Comparison of ENCODE assay signal across 1 cellular context in the genomic region with DNA sequence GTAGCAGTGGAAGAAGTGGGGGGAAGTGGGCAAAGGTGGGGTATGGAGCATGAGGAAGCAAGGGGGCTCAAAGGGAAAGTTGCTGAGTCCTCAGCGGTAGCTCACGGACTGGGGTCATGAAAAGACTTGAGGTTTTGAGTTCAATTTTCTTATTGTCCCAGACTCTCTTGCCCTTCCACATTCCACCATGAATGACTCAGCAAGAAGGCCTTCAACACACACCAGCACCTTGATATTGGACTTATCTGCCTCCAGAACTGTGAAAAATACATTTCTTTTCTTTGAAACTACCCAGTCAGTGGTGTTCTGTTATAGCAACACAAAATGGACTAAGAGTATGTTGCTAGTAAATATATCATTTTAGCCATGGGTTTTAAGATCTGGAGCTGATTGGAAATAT.
TF ChIP-seq lines count a peak whose summit lies in the region.

No MANE protein-coding gene starts in this region.

TF ChIP-seq in GM23338, 12 proteins besides CTCF, POLR2A, EP300 and RAD21 (continued from another document):
- TF ChIP-seq, protein P1, sequence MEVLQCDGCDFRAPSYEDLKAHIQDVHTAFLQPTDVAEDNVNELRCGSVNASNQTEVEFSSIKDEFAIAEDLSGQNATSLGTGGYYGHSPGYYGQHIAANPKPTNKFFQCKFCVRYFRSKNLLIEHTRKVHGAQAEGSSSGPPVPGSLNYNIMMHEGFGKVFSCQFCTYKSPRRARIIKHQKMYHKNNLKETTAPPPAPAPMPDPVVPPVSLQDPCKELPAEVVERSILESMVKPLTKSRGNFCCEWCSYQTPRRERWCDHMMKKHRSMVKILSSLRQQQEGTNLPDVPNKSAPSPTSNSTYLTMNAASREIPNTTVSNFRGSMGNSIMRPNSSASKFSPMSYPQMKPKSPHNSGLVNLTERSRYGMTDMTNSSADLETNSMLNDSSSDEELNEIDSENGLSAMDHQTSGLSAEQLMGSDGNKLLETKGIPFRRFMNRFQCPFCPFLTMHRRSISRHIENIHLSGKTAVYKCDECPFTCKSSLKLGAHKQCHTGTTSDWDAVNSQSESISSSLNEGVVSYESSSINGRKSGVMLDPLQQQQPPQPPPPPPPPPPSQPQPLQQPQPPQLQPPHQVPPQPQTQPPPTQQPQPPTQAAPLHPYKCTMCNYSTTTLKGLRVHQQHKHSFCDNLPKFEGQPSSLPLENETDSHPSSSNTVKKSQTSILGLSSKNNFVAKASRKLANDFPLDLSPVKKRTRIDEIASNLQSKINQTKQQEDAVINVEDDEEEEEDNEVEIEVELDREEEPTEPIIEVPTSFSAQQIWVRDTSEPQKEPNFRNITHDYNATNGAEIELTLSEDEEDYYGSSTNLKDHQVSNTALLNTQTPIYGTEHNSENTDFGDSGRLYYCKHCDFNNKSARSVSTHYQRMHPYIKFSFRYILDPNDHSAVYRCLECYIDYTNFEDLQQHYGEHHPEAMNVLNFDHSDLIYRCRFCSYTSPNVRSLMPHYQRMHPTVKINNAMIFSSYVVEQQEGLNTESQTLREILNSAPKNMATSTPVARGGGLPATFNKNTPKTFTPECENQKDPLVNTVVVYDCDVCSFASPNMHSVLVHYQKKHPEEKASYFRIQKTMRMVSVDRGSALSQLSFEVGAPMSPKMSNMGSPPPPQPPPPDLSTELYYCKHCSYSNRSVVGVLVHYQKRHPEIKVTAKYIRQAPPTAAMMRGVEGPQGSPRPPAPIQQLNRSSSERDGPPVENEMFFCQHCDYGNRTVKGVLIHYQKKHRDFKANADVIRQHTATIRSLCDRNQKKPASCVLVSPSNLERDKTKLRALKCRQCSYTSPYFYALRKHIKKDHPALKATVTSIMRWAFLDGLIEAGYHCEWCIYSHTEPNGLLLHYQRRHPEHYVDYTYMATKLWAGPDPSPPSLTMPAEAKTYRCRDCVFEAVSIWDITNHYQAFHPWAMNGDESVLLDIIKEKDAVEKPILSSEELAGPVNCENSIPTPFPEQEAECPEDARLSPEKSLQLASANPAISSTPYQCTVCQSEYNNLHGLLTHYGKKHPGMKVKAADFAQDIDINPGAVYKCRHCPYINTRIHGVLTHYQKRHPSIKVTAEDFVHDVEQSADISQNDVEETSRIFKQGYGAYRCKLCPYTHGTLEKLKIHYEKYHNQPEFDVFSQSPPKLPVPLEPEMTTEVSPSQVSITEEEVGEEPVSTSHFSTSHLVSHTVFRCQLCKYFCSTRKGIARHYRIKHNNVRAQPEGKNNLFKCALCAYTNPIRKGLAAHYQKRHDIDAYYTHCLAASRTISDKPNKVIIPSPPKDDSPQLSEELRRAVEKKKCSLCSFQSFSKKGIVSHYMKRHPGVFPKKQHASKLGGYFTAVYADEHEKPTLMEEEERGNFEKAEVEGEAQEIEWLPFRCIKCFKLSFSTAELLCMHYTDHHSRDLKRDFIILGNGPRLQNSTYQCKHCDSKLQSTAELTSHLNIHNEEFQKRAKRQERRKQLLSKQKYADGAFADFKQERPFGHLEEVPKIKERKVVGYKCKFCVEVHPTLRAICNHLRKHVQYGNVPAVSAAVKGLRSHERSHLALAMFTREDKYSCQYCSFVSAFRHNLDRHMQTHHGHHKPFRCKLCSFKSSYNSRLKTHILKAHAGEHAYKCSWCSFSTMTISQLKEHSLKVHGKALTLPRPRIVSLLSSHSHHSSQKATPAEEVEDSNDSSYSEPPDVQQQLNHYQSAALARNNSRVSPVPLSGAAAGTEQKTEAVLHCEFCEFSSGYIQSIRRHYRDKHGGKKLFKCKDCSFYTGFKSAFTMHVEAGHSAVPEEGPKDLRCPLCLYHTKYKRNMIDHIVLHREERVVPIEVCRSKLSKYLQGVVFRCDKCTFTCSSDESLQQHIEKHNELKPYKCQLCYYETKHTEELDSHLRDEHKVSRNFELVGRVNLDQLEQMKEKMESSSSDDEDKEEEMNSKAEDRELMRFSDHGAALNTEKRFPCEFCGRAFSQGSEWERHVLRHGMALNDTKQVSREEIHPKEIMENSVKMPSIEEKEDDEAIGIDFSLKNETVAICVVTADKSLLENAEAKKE (CRISPR knock-in tag; IDR thresholded peaks at IDR 0.05), result no peak
- TF ChIP-seq ZNF331 (CRISPR knock-in tag; IDR thresholded peaks at IDR 0.05; ENCODE audit: low read depth) (no peak), STAT1 (IDR thresholded peaks at IDR 0.05; ENCODE audit: unreplicated experiment) (no peak), CREB1 (CRISPR knock-in tag; IDR thresholded peaks at IDR 0.05; ENCODE audit: low read depth) (no peak), ZNF114 (CRISPR knock-in tag; IDR thresholded peaks at IDR 0.05) (no peak), NANOG (IDR thresholded peaks at IDR 0.05; ENCODE audit: borderline replicate concordance) (no peak), JUNB (IDR thresholded peaks at IDR 0.05; ENCODE audit: unreplicated experiment) (no peak), POLR2AphosphoS5 (IDR thresholded peaks at IDR 0.05; ENCODE audit: low read depth) (no peak)
- TF ChIP-seq, protein P2, sequence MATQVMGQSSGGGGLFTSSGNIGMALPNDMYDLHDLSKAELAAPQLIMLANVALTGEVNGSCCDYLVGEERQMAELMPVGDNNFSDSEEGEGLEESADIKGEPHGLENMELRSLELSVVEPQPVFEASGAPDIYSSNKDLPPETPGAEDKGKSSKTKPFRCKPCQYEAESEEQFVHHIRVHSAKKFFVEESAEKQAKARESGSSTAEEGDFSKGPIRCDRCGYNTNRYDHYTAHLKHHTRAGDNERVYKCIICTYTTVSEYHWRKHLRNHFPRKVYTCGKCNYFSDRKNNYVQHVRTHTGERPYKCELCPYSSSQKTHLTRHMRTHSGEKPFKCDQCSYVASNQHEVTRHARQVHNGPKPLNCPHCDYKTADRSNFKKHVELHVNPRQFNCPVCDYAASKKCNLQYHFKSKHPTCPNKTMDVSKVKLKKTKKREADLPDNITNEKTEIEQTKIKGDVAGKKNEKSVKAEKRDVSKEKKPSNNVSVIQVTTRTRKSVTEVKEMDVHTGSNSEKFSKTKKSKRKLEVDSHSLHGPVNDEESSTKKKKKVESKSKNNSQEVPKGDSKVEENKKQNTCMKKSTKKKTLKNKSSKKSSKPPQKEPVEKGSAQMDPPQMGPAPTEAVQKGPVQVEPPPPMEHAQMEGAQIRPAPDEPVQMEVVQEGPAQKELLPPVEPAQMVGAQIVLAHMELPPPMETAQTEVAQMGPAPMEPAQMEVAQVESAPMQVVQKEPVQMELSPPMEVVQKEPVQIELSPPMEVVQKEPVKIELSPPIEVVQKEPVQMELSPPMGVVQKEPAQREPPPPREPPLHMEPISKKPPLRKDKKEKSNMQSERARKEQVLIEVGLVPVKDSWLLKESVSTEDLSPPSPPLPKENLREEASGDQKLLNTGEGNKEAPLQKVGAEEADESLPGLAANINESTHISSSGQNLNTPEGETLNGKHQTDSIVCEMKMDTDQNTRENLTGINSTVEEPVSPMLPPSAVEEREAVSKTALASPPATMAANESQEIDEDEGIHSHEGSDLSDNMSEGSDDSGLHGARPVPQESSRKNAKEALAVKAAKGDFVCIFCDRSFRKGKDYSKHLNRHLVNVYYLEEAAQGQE (IDR thresholded peaks at IDR 0.05; ENCODE audit: unreplicated experiment), result no peak
- TF ChIP-seq, protein P3, sequence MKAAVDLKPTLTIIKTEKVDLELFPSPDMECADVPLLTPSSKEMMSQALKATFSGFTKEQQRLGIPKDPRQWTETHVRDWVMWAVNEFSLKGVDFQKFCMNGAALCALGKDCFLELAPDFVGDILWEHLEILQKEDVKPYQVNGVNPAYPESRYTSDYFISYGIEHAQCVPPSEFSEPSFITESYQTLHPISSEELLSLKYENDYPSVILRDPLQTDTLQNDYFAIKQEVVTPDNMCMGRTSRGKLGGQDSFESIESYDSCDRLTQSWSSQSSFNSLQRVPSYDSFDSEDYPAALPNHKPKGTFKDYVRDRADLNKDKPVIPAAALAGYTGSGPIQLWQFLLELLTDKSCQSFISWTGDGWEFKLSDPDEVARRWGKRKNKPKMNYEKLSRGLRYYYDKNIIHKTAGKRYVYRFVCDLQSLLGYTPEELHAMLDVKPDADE (IDR thresholded peaks at IDR 0.05), result no peak
